Comparison of ENCODE assay signal across 8 cellular contexts in the genomic region with DNA sequence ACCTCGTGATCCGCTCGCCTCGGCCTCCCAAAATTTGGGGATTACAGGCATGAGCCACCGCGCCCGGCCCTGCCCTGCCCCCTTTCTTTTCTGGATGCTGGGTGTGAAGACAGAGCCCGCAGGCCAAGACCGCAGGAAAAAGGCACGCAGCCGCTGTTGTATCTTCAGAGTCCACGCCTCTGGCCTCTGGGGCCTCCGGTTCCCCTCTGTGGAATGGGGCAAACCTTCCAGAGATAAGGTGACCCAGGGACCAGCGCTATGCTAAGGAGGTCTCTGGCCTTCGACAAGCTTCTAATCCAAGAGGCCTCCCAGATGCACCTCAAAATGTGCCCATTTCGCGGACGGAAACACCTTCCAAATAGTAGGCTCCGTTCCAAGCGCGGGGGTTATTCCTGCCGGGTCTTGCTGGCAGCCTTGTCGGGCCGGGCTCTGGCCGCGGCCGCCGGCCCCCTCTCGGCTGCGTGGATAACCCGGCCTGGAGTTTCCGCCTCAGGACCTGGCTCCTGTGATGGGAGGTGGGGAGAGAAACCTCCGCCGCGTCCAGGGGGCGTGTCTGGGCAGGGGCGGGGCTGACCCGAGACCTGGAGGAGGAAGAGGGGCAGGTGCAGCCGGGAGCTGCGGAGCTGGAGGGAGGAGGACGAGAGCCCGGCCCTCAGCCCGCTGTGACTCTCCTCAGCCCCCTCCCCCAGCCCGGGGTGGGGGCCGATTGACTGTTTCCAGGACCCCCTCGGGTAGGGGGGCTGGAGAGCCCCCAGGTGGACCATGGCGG. TPM values are rescaled to one million over a fixed set of nuclear protein-coding genes. Genes with fewer than 3 reads are reported as not detected.
DNase-seq lines count a peak whose midpoint lies in the region; ATAC-seq, FAIRE-seq and TF ChIP-seq lines count a peak whose summit lies in the region.

No MANE protein-coding gene starts in this region.

- ATAC-seq in sciatic nerve (peak; percentile 85), HG03280 (IDR thresholded peaks at IDR 0.05; ENCODE audit: unreplicated experiment) (no peak), HG03378 (IDR thresholded peaks at IDR 0.05; ENCODE audit: unreplicated experiment) (no peak)

- H3K27ac Mint-ChIP-seq in T-helper 2 cell treated with Interferon-gamma antibody and Interleukin-4, amounts not matched to agents 5 μg/mL and 100 μg/mL, for 36 hours, result no peak overlapping the region
- no peak overlapping the region for H3K27ac Mint-ChIP-seq in astrocyte (ENCODE audit: unreplicated experiment)

- H3K27me3 ChIP-seq in astrocyte (ENCODE audit: insufficient read depth, low read length), result peaks cover 17% of the 10 kb centered on the region

- intact Hi-C loops in sciatic nerve (cut with DNase I), result no loop called here

- H3K36me3 Mint-ChIP-seq in T-helper 2 cell treated with Interferon-gamma antibody and Interleukin-4, amounts not matched to agents 5 μg/mL and 100 μg/mL, for 36 hours (ENCODE audit: low read depth), result no peaks in the 10 kb centered on the region
- no peaks in the 10 kb centered on the region for H3K36me3 Mint-ChIP-seq in astrocyte (ENCODE audit: low read depth, unreplicated experiment)

- H3K4me3 ChIP-seq in astrocyte (ENCODE audit: insufficient read depth, low read depth, low read length), result no peak overlapping the region

- DNase-seq in GM04504 (ENCODE audit: low read depth) (peak; percentile 44), NCI-H146 (lab: John Stamatoyannopoulos, UW) (peak; percentile 92), astrocyte (ENCODE audit: low read depth) (peak; percentile 62), hepatic stellate cell (ENCODE audit: low spot score) (peak; percentile 91), sciatic nerve (ENCODE audit: low spot score) (peak; percentile 86)
- peak; percentile 79 for DNase-seq in T-helper 2 cell treated with Interferon-gamma antibody and Interleukin-4, amounts not matched to agents 5 μg/mL and 100 μg/mL, for 36 hours (ENCODE audit: low spot score)

- no peak overlapping the region for H3K27ac ChIP-seq in astrocyte (ENCODE audit: low read depth, low read length)

- H3K4me1 Mint-ChIP-seq in T-helper 2 cell treated with Interferon-gamma antibody and Interleukin-4, amounts not matched to agents 5 μg/mL and 100 μg/mL, for 36 hours (ENCODE audit: low read depth), result peaks cover 2% of the 10 kb centered on the region
- H3K4me1 Mint-ChIP-seq in astrocyte (ENCODE audit: low read depth, unreplicated experiment), result no peaks in the 10 kb centered on the region

- H3K27me3 Mint-ChIP-seq in T-helper 2 cell treated with Interferon-gamma antibody and Interleukin-4, amounts not matched to agents 5 μg/mL and 100 μg/mL, for 36 hours (ENCODE audit: low read depth), result peaks cover 39% of the 10 kb centered on the region
- H3K27me3 Mint-ChIP-seq in astrocyte (ENCODE audit: low read depth, unreplicated experiment), result peaks cover 11% of the 10 kb centered on the region

- H2AFZ ChIP-seq in astrocyte (ENCODE audit: low read depth, low read length), result no peak overlapping the region

- H3K79me2 ChIP-seq in astrocyte (ENCODE audit: insufficient read depth, low read length), result no peaks in the 10 kb centered on the region

- H3K9ac ChIP-seq in astrocyte (ENCODE audit: low read length), result no peak overlapping the region

- no peaks in the 10 kb centered on the region for H3K36me3 ChIP-seq in astrocyte (ENCODE audit: insufficient read depth, low read length)

- FAIRE-seq in astrocyte (lab: Jason Lieb, UNC), result no peak

- H3K4me2 ChIP-seq in astrocyte (ENCODE audit: low read length), result no peak overlapping the region

- peak overlapping the region; percentile 12 for H3K4me3 Mint-ChIP-seq in T-helper 2 cell treated with Interferon-gamma antibody and Interleukin-4, amounts not matched to agents 5 μg/mL and 100 μg/mL, for 36 hours
- no peak overlapping the region for H3K4me3 Mint-ChIP-seq in astrocyte (ENCODE audit: unreplicated experiment)

- H3K4me1 ChIP-seq in astrocyte (ENCODE audit: insufficient read depth, low read length), result no peaks in the 10 kb centered on the region

- TF ChIP-seq CTCF in astrocyte (IDR thresholded peaks at IDR 0.05; ENCODE audit: insufficient read depth, low read depth, low read length), result no peak

- no peaks in the 10 kb centered on the region for H3K9me3 ChIP-seq in astrocyte (ENCODE audit: insufficient read depth, low read depth, low read length)

- H3K9me3 Mint-ChIP-seq in T-helper 2 cell treated with Interferon-gamma antibody and Interleukin-4, amounts not matched to agents 5 μg/mL and 100 μg/mL, for 36 hours, result no peaks in the 10 kb centered on the region
- no peaks in the 10 kb centered on the region for H3K9me3 Mint-ChIP-seq in astrocyte (ENCODE audit: unreplicated experiment)

- H4K20me1 ChIP-seq in astrocyte (ENCODE audit: insufficient read depth, low read length), result no peaks in the 10 kb centered on the region

RNA-seq across cellular contexts. Expression of a gene that starts 13.1 kb away (rescaled TPM):
- total RNA-seq in astrocyte (0.58 and 2.0 TPM in 2 replicates), sciatic nerve (2.1 TPM)

RNA-seq across cellular contexts. Expression of a gene that starts 21.0 kb away (rescaled TPM):
- total RNA-seq in astrocyte, result 42.0 and 44.2 TPM in 2 replicates
- 46.9 TPM for total RNA-seq in sciatic nerve

RNA-seq across cellular contexts. Expression of a gene that starts 40.2 kb away (rescaled TPM):
- 16.4 and 16.5 TPM in 2 replicates for total RNA-seq in astrocyte
- 26.1 TPM for total RNA-seq in sciatic nerve

RNA-seq across cellular contexts. Expression of a gene that starts 41.2 kb away (rescaled TPM):
- total RNA-seq in astrocyte (41.6 and 43.5 TPM in 2 replicates), sciatic nerve (35.3 TPM)

RNA-seq across cellular contexts. Expression of a gene that starts 50.7 kb away (rescaled TPM):
- total RNA-seq in astrocyte, result not detected in 2 replicates
- not detected for total RNA-seq in sciatic nerve
